In genomic region chr11:76629853-76630599, GRCh38 we compare ENCODE assay signal across 8 cellular contexts. TPM values are rescaled to one million over a fixed set of nuclear protein-coding genes. Genes with fewer than 3 reads are reported as not detected.
DNase-seq lines count a peak whose midpoint lies in the region; ATAC-seq lines count a peak whose summit lies in the region.

No MANE protein-coding gene starts in this region.

- H3K9me3 ChIP-seq in muscle layer of colon (ENCODE audit: low read length): peaks cover 5% of the 10 kb centered on the region

- no peaks in the 10 kb centered on the region for H3K27me3 ChIP-seq in muscle layer of colon (ENCODE audit: control insufficient read depth in 1 of 2, insufficient read depth in 2 of 2, low read length in 2 of 2)

- H3K9ac ChIP-seq in muscle layer of colon (ENCODE audit: low read length): no peak overlapping the region

- H3K27ac ChIP-seq in muscle layer of colon (ENCODE audit: low read depth, low read length): peak overlapping the region; percentile 61

- DNase-seq in AML-193 (lab: John Stamatoyannopoulos, UW) (peak; percentile 49 to 62), NOMO-1 treated with dmso at 0.1 percent for 144 hours (lab: John Stamatoyannopoulos, UW; ENCODE audit: unreplicated experiment) (peak; percentile 62), dermis microvascular lymphatic vessel endothelial cell (ENCODE audit: low read depth in 2 of 2) (peak; percentile 72 to 93)

- peaks cover 19% of the 10 kb centered on the region for H3K4me1 ChIP-seq in muscle layer of colon (ENCODE audit: insufficient read depth, low read length)

- ATAC-seq in GM19035 (IDR thresholded peaks at IDR 0.05; ENCODE audit: unreplicated experiment): no peak
- ATAC-seq in HG02623 (IDR thresholded peaks at IDR 0.05; ENCODE audit: unreplicated experiment): no peak
- ATAC-seq in HG03460 (IDR thresholded peaks at IDR 0.05; ENCODE audit: unreplicated experiment): no peak
- ATAC-seq in GM18511 (IDR thresholded peaks at IDR 0.05; ENCODE audit: unreplicated experiment): no peak

- no peaks in the 10 kb centered on the region for H3K36me3 ChIP-seq in muscle layer of colon (ENCODE audit: insufficient read depth, low read length)

- H3K4me3 ChIP-seq in muscle layer of colon (ENCODE audit: low read depth in 1 of 2, low read length in 2 of 2): peak overlapping the region in 1 of 2 donors; percentile 2

RNA-seq across cellular contexts. Expression of gene LRRC32, which starts 40.5 kb away (rescaled TPM):
- 20.9 and 62.3 TPM in 2 replicates for total RNA-seq in dermis microvascular lymphatic vessel endothelial cell
